Comparison of ENCODE assay signal across 16 cellular contexts in genomic region chr3:181105636-181106035, GRCh38.
"Had no signal": no experiment of that assay in that cellular context is flagged by ENCODE, and none has a peak within 500 bp of the region (broad histone marks: within the 10 kb centered on the region; RNA-seq: fewer than 3 reads in every experiment).

No MANE protein-coding gene starts in this region.

- H3K4me3 Mint-ChIP-seq: activated T-cell treated with anti-CD3 and anti-CD28 coated beads, Interleukin-2, amount 50 U/mL, for 72 hours; natural killer cell; type B pancreatic cell had no signal

- ATAC-seq: activated naive CD4-positive, alpha-beta T cell treated with anti-CD3 and anti-CD28 coated beads, Interleukin-2, amount 50 U/mL, for 72 hours; activated T-cell treated with anti-CD3 and anti-CD28 coated beads, Interleukin-2, amount 50 U/mL, for 72 hours; esophagus mucosa; natural killer cell; right lobe of liver had no signal

- H3K27ac ChIP-seq: adrenal gland, breast epithelium, neutrophil, parathyroid adenoma, right lobe of liver, testis had no signal

- H2AFZ ChIP-seq: parathyroid adenoma had no signal

- H3K4me3 ChIP-seq: adrenal gland, breast epithelium, right lobe of liver, testis had no signal

- DNase-seq: activated CD4-positive, CD25-positive, alpha-beta regulatory T cell treated with anti-CD3 and anti-CD28 coated beads, Interleukin-2, amount 50 U/mL, for 72 hours; activated gamma-delta T cell; activated T-cell treated with anti-CD3 and anti-CD28 coated beads, Interleukin-2, amount 50 U/mL, for 72 hours; adrenal gland; effector CD4-positive, alpha-beta T cell; natural killer cell; right lobe of liver; small intestine; stimulated activated CD4-positive, alpha-beta T cell treated with anti-CD3 and anti-CD28 coated beads, Interleukin-4, amount 100 ng/mL, for 1 hour; testis had no signal

- H3K9ac ChIP-seq: parathyroid adenoma had no signal

- H3K4me1 Mint-ChIP-seq: natural killer cell had no signal

- H3K27me3 ChIP-seq: adrenal gland, breast epithelium, neutrophil, right lobe of liver, testis had no signal

- H3K36me3 ChIP-seq: adrenal gland, breast epithelium, neutrophil, right lobe of liver had no signal

- H3K79me2 ChIP-seq: parathyroid adenoma had no signal

- H3K36me3 Mint-ChIP-seq: type B pancreatic cell had no signal

- H3K27me3 Mint-ChIP-seq: type B pancreatic cell had no signal

- H3K27ac Mint-ChIP-seq: activated naive CD4-positive, alpha-beta T cell treated with anti-CD3 and anti-CD28 coated beads, Interleukin-2, amount 50 U/mL, for 72 hours; activated T-cell treated with anti-CD3 and anti-CD28 coated beads, Interleukin-2, amount 50 U/mL, for 72 hours; natural killer cell; type B pancreatic cell had no signal

- H3K4me1 ChIP-seq: adrenal gland, breast epithelium, parathyroid adenoma, right lobe of liver, testis had no signal

- H3K9me3 ChIP-seq: adrenal gland, breast epithelium, neutrophil, right lobe of liver, testis had no signal
